Comparison of ENCODE assay signal across 22 cellular contexts in genomic region chr15:99752556-99752955, GRCh38.
"Had no signal": no experiment of that assay in that cellular context is flagged by ENCODE, and none has a peak within 500 bp of the region (broad histone marks: within the 10 kb centered on the region; RNA-seq: fewer than 3 reads in every experiment).

No MANE protein-coding gene starts in this region.

- H3K27me3 ChIP-seq: colonic mucosa, esophagus muscularis mucosa, foreskin keratinocyte, gastroesophageal sphincter, heart right ventricle, left lung had no signal

- H3K36me3 Mint-ChIP-seq: mesothelial cell of epicardium; naive B cell; naive thymus-derived CD8-positive, alpha-beta T cell had no signal

- H3K4me3 ChIP-seq: colonic mucosa, esophagus muscularis mucosa, gastroesophageal sphincter, heart right ventricle, left lung, lower lobe of right lung, mucosa of descending colon had no signal

- H3K4me3 Mint-ChIP-seq: dendritic cell treated with granulocyte-macrophage colony-stimulating factor and Interleukin-4, amounts not matched to agents 40 ng/mL and 50 ng/mL, for 4 days; effector memory CD8-positive, alpha-beta T cell; endodermal cell; mesothelial cell of epicardium; naive B cell; naive thymus-derived CD8-positive, alpha-beta T cell had no signal

- H3K27me3 Mint-ChIP-seq: dendritic cell treated with granulocyte-macrophage colony-stimulating factor and Interleukin-4, amounts not matched to agents 40 ng/mL and 50 ng/mL, for 4 days; effector memory CD8-positive, alpha-beta T cell; naive B cell; naive thymus-derived CD8-positive, alpha-beta T cell had no signal

- H3K36me3 ChIP-seq: colonic mucosa, esophagus muscularis mucosa, gastroesophageal sphincter, heart right ventricle, left lung, lower lobe of right lung had no signal

- H3K27ac ChIP-seq: colonic mucosa, epithelial cell of prostate, esophagus muscularis mucosa, foreskin keratinocyte, gastroesophageal sphincter, heart right ventricle, left lung, lower lobe of right lung had no signal

- H3K4me1 ChIP-seq: colonic mucosa, foreskin keratinocyte, left lung had no signal

- H3K4me1 Mint-ChIP-seq: mesothelial cell of epicardium had no signal

- H3K27ac Mint-ChIP-seq: dendritic cell treated with granulocyte-macrophage colony-stimulating factor and Interleukin-4, amounts not matched to agents 40 ng/mL and 50 ng/mL, for 4 days; effector memory CD8-positive, alpha-beta T cell; endodermal cell; mesothelial cell of epicardium; naive thymus-derived CD8-positive, alpha-beta T cell had no signal

- H3K9me3 Mint-ChIP-seq: dendritic cell treated with granulocyte-macrophage colony-stimulating factor and Interleukin-4, amounts not matched to agents 40 ng/mL and 50 ng/mL, for 4 days; effector memory CD8-positive, alpha-beta T cell; endodermal cell; mesothelial cell of epicardium; naive B cell; naive thymus-derived CD8-positive, alpha-beta T cell had no signal

- H3K9me3 ChIP-seq: colonic mucosa, esophagus muscularis mucosa, gastroesophageal sphincter, heart right ventricle, left lung, lower lobe of right lung, mucosa of descending colon had no signal

- DNase-seq: colonic mucosa; cortex of kidney; effector CD8-positive, alpha-beta T cell; effector memory CD8-positive, alpha-beta T cell; foreskin keratinocyte; head of caudate nucleus; heart right ventricle; hippocampal formation; left cardiac atrium; left lung; left ventricle myocardium superior; lower lobe of right lung; mesenchymal stem cell; mucosa of descending colon; naive B cell; naive thymus-derived CD8-positive, alpha-beta T cell had no signal
